In genomic region chr12:10394531-10395281, GRCh38 we compare ENCODE assay signal across 13 cellular contexts. TPM values are rescaled to one million over a fixed set of nuclear protein-coding genes. Genes with fewer than 3 reads are reported as not detected.
A peak's percentile ranks its signal among the peaks of the same experiment; 100 is the strongest.
DNase-seq lines count a peak whose midpoint lies in the region; ATAC-seq and TF ChIP-seq lines count a peak whose summit lies in the region.
"Not testable (repeated sequence)": the region's sequence is repeated elsewhere in the genome, so short reads cannot be mapped to it uniquely, and the experiment has no call there.
"Had no signal": no experiment of that assay in that cellular context is flagged by ENCODE, and none has a peak within 500 bp of the region (broad histone marks: within the 10 kb centered on the region; RNA-seq: fewer than 3 reads in every experiment).

No MANE protein-coding gene starts in this region.

- H3K27ac Mint-ChIP-seq in T-helper 17 cell, result peak overlapping the region; percentile 61
- H3K27ac Mint-ChIP-seq in activated naive CD8-positive, alpha-beta T cell treated with anti-CD3 and anti-CD28 coated beads for 36 hours, result peak overlapping the region; percentile 98

- peaks cover 44% of the 10 kb centered on the region for H3K27me3 Mint-ChIP-seq in T-helper 17 cell
- H3K27me3 Mint-ChIP-seq in activated naive CD8-positive, alpha-beta T cell treated with anti-CD3 and anti-CD28 coated beads for 36 hours, result not testable (repeated sequence)

- H3K27ac ChIP-seq in DND-41 (ENCODE audit: low read length), result not testable (repeated sequence)
- peak overlapping the region; percentile 38 to 63 (median 48) for H3K27ac ChIP-seq in esophagus muscularis mucosa (replicated peaks in 1 of 4)
- H3K27ac ChIP-seq in muscle layer of duodenum (ENCODE audit: low read length), result peak overlapping the region; percentile 77
- H3K27ac ChIP-seq in skin epidermis, result peak overlapping the region in 15 of 21 experiments; percentile 14 to 83 (median 62)
- H3K27ac ChIP-seq in upper lobe of left lung, result peak overlapping the region; percentile 3 to 46 (median 26)

- not testable (repeated sequence) for H3K79me2 ChIP-seq in DND-41 (ENCODE audit: insufficient read depth, low read length)

- H3K9me3 Mint-ChIP-seq in activated naive CD8-positive, alpha-beta T cell treated with anti-CD3 and anti-CD28 coated beads for 36 hours, result not testable (repeated sequence)

- H3K36me3 ChIP-seq in DND-41 (ENCODE audit: insufficient read depth, low read length); esophagus muscularis mucosa; muscle layer of duodenum (ENCODE audit: control insufficient read depth in 1 of 2, insufficient read depth in 2 of 2, low read length in 2 of 2); upper lobe of left lung: not testable (repeated sequence)

- not testable (repeated sequence) for TF ChIP-seq POLR2A in NB4 (IDR thresholded peaks at IDR 0.05; ENCODE audit: extremely low read depth, insufficient read length); esophagus muscularis mucosa (IDR thresholded peaks at IDR 0.05; ENCODE audit: low read depth); upper lobe of left lung (IDR thresholded peaks at IDR 0.05)

- intact Hi-C loops in esophagus muscularis mucosa (cut with DNase I), result not testable (repeated sequence)

- H3K4me2 ChIP-seq in DND-41 (ENCODE audit: insufficient read depth, low read length), result not testable (repeated sequence)

- DNase-seq in DND-41; NB4 (ENCODE audit: low read depth); T-helper 17 cell; esophagus muscularis mucosa (ENCODE audit: extremely low spot score); upper lobe of left lung: not testable (repeated sequence)
- peak; percentile 50 for DNase-seq in activated naive CD8-positive, alpha-beta T cell treated with anti-CD3 and anti-CD28 coated beads for 36 hours

- not testable (repeated sequence) for H3K4me3 ChIP-seq in DND-41 (ENCODE audit: low read depth in 1 of 2, low read length in 2 of 2); esophagus muscularis mucosa; muscle layer of duodenum (ENCODE audit: low read depth in 1 of 2, low read length in 2 of 2); skin epidermis; upper lobe of left lung
- H3K4me3 ChIP-seq in NB4 (ENCODE audit: low read depth, low read length), result peak overlapping the region; percentile 69

- TF ChIP-seq EP300 in esophagus muscularis mucosa (IDR thresholded peaks at IDR 0.05); upper lobe of left lung (IDR thresholded peaks at IDR 0.05): not testable (repeated sequence)

- H3K4me1 Mint-ChIP-seq in T-helper 17 cell, result not testable (repeated sequence)
- peaks cover 71% of the 10 kb centered on the region for H3K4me1 Mint-ChIP-seq in activated naive CD8-positive, alpha-beta T cell treated with anti-CD3 and anti-CD28 coated beads for 36 hours

- H3K27me3 ChIP-seq in DND-41 (ENCODE audit: insufficient read depth, low read length, poor library complexity); esophagus muscularis mucosa; muscle layer of duodenum (ENCODE audit: low read depth, low read length); upper lobe of left lung: not testable (repeated sequence)

- not testable (repeated sequence) for H2AFZ ChIP-seq in DND-41 (ENCODE audit: low read depth, low read length)

- WGBS in esophagus muscularis mucosa, result 82% methylated on average over 11 of the region's 11 CpGs
- WGBS in upper lobe of left lung, 2 donors, result 80 to 87% methylated on average over 11 of the region's 11 CpGs

- not testable (repeated sequence) for H3K9ac ChIP-seq in DND-41 (ENCODE audit: low read depth, low read length)

- H3K4me1 ChIP-seq in DND-41 (ENCODE audit: insufficient read depth, low read length); muscle layer of duodenum (ENCODE audit: control insufficient read depth in 1 of 2, insufficient read depth in 2 of 2, low read length in 2 of 2): not testable (repeated sequence)
- H3K4me1 ChIP-seq in esophagus muscularis mucosa (peaks cover 0 to 23% (median 14%) of the 10 kb centered on the region in 4 donors), upper lobe of left lung (peaks cover 5 to 22% (median 17%) of the 10 kb centered on the region in 4 donors)

- TF ChIP-seq CTCF in DND-41 (IDR thresholded peaks at IDR 0.05; ENCODE audit: borderline replicate concordance, extremely low read depth, low read length, poor library complexity, severe bottlenecking); NB4 (IDR thresholded peaks at IDR 0.05; ENCODE audit: low read depth, low read length); esophagus muscularis mucosa (IDR thresholded peaks at IDR 0.05); upper lobe of left lung (IDR thresholded peaks at IDR 0.05): not testable (repeated sequence)

- H4K20me1 ChIP-seq in DND-41 (ENCODE audit: insufficient read depth, low read length), result not testable (repeated sequence)

- ATAC-seq in DND-41 (ENCODE audit: insufficient read depth, low read depth), result peak; percentile 58; the same call in 2 of the 3 replicates
- ATAC-seq in T-helper 17 cell; upper lobe of left lung (ENCODE audit: low FRiP score in 2 of 2): not testable (repeated sequence)

- H3K9me3 ChIP-seq in DND-41 (ENCODE audit: insufficient read depth, low read length, severe bottlenecking); T-helper 17 cell (ENCODE audit: control insufficient read depth, low read length, poor library complexity, severe bottlenecking); esophagus muscularis mucosa; muscle layer of duodenum (ENCODE audit: control insufficient read depth in 1 of 2, low read length in 2 of 2); upper lobe of left lung: not testable (repeated sequence)

- H3K4me3 Mint-ChIP-seq in T-helper 17 cell, result not testable (repeated sequence)
- H3K4me3 Mint-ChIP-seq in activated naive CD8-positive, alpha-beta T cell treated with anti-CD3 and anti-CD28 coated beads for 36 hours, result peak overlapping the region; percentile 80

- H3K36me3 Mint-ChIP-seq in T-helper 17 cell (ENCODE audit: low read depth); activated naive CD8-positive, alpha-beta T cell treated with anti-CD3 and anti-CD28 coated beads for 36 hours: not testable (repeated sequence)

RNA-seq across cellular contexts. Expression of gene KLRK1, which starts 4.9 kb away (rescaled TPM):
- total RNA-seq in T-helper 17 cell (1 to 10 TPM in 1 of 2 donors, under 1 TPM in 1; 0.78 to 2.0 TPM), esophagus muscularis mucosa (1 to 10 TPM in 3 of 4 donors, under 1 TPM in 1; 0.19 to 1.8 (median 1.2) TPM), upper lobe of left lung (10 to 100 TPM in 2 of 6 donors, 1 to 10 TPM in 4; 4.3 to 15.1 (median 8.1) TPM)
- 100 to 1,000 TPM; 112 to 114 TPM for total RNA-seq in activated naive CD8-positive, alpha-beta T cell treated with anti-CD3 and anti-CD28 coated beads for 36 hours
- total RNA-seq: esophagus mucosa, H7, HepG2 had no signal

RNA-seq across cellular contexts. Expression of gene KLRC4, which starts 14.9 kb away (rescaled TPM):
- total RNA-seq in T-helper 17 cell (not detected), esophagus muscularis mucosa (under 1 TPM in 1 of 4 donors, not detected in 3; 0.83 TPM), upper lobe of left lung (1 to 10 TPM in 4 of 6 donors, under 1 TPM in 1, not detected in 1; 0.51 to 4.2 (median 3.0) TPM)
- total RNA-seq in activated naive CD8-positive, alpha-beta T cell treated with anti-CD3 and anti-CD28 coated beads for 36 hours, result 1 to 10 TPM; 2.4 TPM
- total RNA-seq: activated CD4-positive, alpha-beta T cell treated with anti-CD3 and anti-CD28 coated beads, Interleukin-2, amount 10 ng/mL, durations not matched to agents 7 days and 5 days; esophagus mucosa; H7; HepG2; lower leg skin had no signal

RNA-seq across cellular contexts. Expression of gene KLRC3, which starts 25.7 kb away (rescaled TPM):
- total RNA-seq in T-helper 17 cell (not detected), esophagus muscularis mucosa (not detected), upper lobe of left lung (1 to 10 TPM in 1 of 6 donors, not detected in 5; 1.1 TPM)
- 1 to 10 TPM in 1 of 2 experiments, under 1 TPM in 1; 0.64 to 1.1 TPM for total RNA-seq in activated naive CD8-positive, alpha-beta T cell treated with anti-CD3 and anti-CD28 coated beads for 36 hours
- total RNA-seq: activated CD4-positive, alpha-beta T cell treated with anti-CD3 and anti-CD28 coated beads, Interleukin-2, amount 10 ng/mL, durations not matched to agents 7 days and 5 days; esophagus mucosa; H7; HepG2; lower leg skin had no signal

RNA-seq across cellular contexts. Expression of gene KLRC2, which starts 41.1 kb away (rescaled TPM):
- total RNA-seq in T-helper 17 cell (not detected), esophagus muscularis mucosa (under 1 TPM in 2 of 4 donors, not detected in 2; 0.42 to 0.66 TPM), upper lobe of left lung (1 to 10 TPM in 5 of 6 donors, under 1 TPM in 1; 0.88 to 9.7 (median 2.3) TPM)
- under 1 TPM in 1 of 2 experiments, not detected in 1; 0.82 TPM for total RNA-seq in activated naive CD8-positive, alpha-beta T cell treated with anti-CD3 and anti-CD28 coated beads for 36 hours
- total RNA-seq: activated CD4-positive, alpha-beta T cell treated with anti-CD3 and anti-CD28 coated beads, Interleukin-2, amount 10 ng/mL, durations not matched to agents 7 days and 5 days; H7 had no signal

RNA-seq across cellular contexts. Expression of gene KLRC1, which starts 58.5 kb away (rescaled TPM):
- total RNA-seq in T-helper 17 cell, result not detected
- under 1 TPM; 0.52 to 0.60 TPM for total RNA-seq in activated naive CD8-positive, alpha-beta T cell treated with anti-CD3 and anti-CD28 coated beads for 36 hours
- total RNA-seq in esophagus muscularis mucosa, result 1 to 10 TPM in 1 of 4 donors, under 1 TPM in 1, not detected in 2; 0.50 to 2.1 TPM
- total RNA-seq in upper lobe of left lung, result 1 to 10 TPM in 5 of 6 donors, under 1 TPM in 1; 0.72 to 3.8 (median 1.2) TPM
- total RNA-seq: activated CD4-positive, alpha-beta T cell treated with anti-CD3 and anti-CD28 coated beads, Interleukin-2, amount 10 ng/mL, durations not matched to agents 7 days and 5 days; esophagus mucosa; H7; HepG2; lower leg skin had no signal

Comparison
In these comparisons a context has a peak if more than half of its experiments do, and no peak if none do; other contexts are left out.
1. RNA of gene KLRK1, which starts 4.9 kb away (total RNA-seq): 112 to 114 TPM in activated naive CD8-positive, alpha-beta T cell treated with anti-CD3 and anti-CD28 coated beads for 36 hours; 4.3 to 15.1 TPM in upper lobe of left lung, 0.78 to 2.0 TPM in T-helper 17 cell and 0.19 to 1.8 TPM in esophagus muscularis mucosa; every median in the first group is over 4 times any median in the second.